In the genomic region with DNA sequence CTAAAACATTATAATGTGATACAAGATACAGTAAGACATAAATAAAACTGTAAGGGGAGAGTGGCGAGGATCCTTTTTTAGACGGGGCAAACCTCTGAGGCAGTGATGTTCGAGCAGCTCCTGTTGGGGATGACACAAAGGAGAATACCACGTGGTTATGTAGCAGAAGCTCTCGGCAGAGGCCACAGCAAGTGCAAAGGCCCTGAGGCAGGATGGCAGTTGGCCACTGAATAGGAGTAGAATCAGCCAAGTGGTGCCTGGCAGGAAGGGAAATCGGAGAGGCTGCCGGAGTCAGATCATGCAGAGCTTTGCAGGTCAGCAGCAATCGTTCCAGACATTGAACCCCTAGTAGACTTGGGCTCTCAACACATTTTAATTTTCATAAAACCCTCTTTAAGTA, we compare ENCODE assay signal across 2 cellular contexts.
A peak's percentile ranks its signal among the peaks of the same experiment; 100 is the strongest.
TF ChIP-seq lines count a peak whose summit lies in the region.

No MANE protein-coding gene starts in this region.

TF ChIP-seq in HEK293, 187 proteins besides CTCF, POLR2A, EP300 and RAD21 (continued from another document):
- TF ChIP-seq ZNF623 (tag by site-specific recombination; IDR thresholded peaks at IDR 0.05): peak; percentile 73

TF ChIP-seq in K562, 482 proteins besides CTCF, POLR2A, EP300 and RAD21 (continued from another document):
- no peak for TF ChIP-seq ZNF449 (CRISPR knock-in tag; IDR thresholded peaks at IDR 0.05)
- TF ChIP-seq CCAR2 (IDR thresholded peaks at IDR 0.05; ENCODE audit: low read depth, low read length): no peak
- TF ChIP-seq, protein P1, sequence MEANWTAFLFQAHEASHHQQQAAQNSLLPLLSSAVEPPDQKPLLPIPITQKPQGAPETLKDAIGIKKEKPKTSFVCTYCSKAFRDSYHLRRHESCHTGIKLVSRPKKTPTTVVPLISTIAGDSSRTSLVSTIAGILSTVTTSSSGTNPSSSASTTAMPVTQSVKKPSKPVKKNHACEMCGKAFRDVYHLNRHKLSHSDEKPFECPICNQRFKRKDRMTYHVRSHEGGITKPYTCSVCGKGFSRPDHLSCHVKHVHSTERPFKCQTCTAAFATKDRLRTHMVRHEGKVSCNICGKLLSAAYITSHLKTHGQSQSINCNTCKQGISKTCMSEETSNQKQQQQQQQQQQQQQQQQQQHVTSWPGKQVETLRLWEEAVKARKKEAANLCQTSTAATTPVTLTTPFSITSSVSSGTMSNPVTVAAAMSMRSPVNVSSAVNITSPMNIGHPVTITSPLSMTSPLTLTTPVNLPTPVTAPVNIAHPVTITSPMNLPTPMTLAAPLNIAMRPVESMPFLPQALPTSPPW (CRISPR knock-in tag; IDR thresholded peaks at IDR 0.05): no peak
- TF ChIP-seq, protein P2, sequence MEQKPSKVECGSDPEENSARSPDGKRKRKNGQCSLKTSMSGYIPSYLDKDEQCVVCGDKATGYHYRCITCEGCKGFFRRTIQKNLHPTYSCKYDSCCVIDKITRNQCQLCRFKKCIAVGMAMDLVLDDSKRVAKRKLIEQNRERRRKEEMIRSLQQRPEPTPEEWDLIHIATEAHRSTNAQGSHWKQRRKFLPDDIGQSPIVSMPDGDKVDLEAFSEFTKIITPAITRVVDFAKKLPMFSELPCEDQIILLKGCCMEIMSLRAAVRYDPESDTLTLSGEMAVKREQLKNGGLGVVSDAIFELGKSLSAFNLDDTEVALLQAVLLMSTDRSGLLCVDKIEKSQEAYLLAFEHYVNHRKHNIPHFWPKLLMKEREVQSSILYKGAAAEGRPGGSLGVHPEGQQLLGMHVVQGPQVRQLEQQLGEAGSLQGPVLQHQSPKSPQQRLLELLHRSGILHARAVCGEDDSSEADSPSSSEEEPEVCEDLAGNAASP (IDR thresholded peaks at IDR 0.05): no peak
- peak; percentile 16 to 50; a peak in 2 of 4 replicates for TF ChIP-seq KDM1A (IDR thresholded peaks at IDR 0.05)
- TF ChIP-seq SMARCA5 (IDR thresholded peaks at IDR 0.05): 0 out of 2 replicates have a peak, but pooled peaks have one; percentile 21
- TF ChIP-seq, protein P3, sequence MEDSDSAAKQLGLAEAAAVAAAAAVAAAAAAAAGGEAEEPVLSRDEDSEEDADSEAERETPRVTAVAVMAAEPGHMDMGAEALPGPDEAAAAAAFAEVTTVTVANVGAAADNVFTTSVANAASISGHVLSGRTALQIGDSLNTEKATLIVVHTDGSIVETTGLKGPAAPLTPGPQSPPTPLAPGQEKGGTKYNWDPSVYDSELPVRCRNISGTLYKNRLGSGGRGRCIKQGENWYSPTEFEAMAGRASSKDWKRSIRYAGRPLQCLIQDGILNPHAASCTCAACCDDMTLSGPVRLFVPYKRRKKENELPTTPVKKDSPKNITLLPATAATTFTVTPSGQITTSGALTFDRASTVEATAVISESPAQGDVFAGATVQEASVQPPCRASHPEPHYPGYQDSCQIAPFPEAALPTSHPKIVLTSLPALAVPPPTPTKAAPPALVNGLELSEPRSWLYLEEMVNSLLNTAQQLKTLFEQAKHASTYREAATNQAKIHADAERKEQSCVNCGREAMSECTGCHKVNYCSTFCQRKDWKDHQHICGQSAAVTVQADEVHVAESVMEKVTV (CRISPR knock-in tag; IDR thresholded peaks at IDR 0.05): no peak
- peak; percentile 86 for TF ChIP-seq RBM25 (IDR thresholded peaks at IDR 0.05; ENCODE audit: low read depth, low read length, severe bottlenecking)
- TF ChIP-seq ZFP91 (CRISPR knock-in tag; IDR thresholded peaks at IDR 0.05): no peak
- 0 out of 4 replicates have a peak, but pooled peaks of 1 of the 2 experiments have one; percentile 16 for TF ChIP-seq MAZ (CRISPR knock-in tag; conservative IDR thresholded peaks at IDR 0.05 in 1 of 2, IDR thresholded peaks at IDR 0.05 in 1 of 2)
